ENCODE assay signal across 19 cellular contexts in the genomic region with DNA sequence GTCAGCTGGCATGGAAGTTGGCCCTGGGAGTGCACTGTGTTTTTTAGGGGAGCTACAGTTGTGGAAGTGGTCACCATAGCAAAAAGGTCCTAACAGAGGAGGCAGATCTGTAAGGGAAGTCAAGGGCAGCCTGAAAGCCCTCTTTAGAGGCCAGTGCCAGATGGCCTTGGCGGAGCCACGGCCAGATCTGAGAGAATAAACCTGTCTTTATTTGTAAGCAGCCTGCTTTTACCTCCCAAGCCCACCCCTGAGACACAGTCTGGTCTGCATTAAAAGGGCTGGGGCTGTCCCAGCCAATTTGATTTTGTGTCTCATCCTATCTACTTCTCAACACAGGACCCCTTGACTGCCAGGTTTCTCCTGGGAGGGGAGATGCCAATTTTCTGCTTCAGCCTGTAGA.
"Had no signal": no experiment of that assay in that cellular context is flagged by ENCODE, and none has a peak within 500 bp of the region (broad histone marks: within the 10 kb centered on the region; RNA-seq: fewer than 3 reads in every experiment).

No MANE protein-coding gene starts in this region.

- H3K4me1 Mint-ChIP-seq: activated CD8-positive, alpha-beta memory T cell treated with anti-CD3 and anti-CD28 coated beads, Interleukin-2, amount 10 ng/mL, durations not matched to agents 7 days and 5 days; stimulated activated naive B cell treated with anti-CD40 and anti-IgM and Interleukin-4, amounts not matched to agents 10 μg/mL and 1 μg/mL and 100 μg/mL, for 72 hours had no signal

- ATAC-seq: activated CD8-positive, alpha-beta memory T cell treated with anti-CD3 and anti-CD28 coated beads, Interleukin-2, amount 10 ng/mL, durations not matched to agents 7 days and 5 days; left lung; mucosa of descending colon; naive thymus-derived CD4-positive, alpha-beta T cell; stimulated activated naive B cell treated with anti-CD40 and anti-IgM and Interleukin-4, amounts not matched to agents 10 μg/mL and 1 μg/mL and 100 μg/mL, for 72 hours had no signal

- H3K4me1 ChIP-seq: esophagus muscularis mucosa, left lung, uterus had no signal

- DNase-seq: activated CD4-positive, alpha-beta memory T cell treated with anti-CD3 and anti-CD28 coated beads for 36 hours; activated CD4-positive, alpha-beta T cell treated with anti-CD3 and anti-CD28 coated beads for 1 hour; activated CD8-positive, alpha-beta memory T cell treated with anti-CD3 and anti-CD28 coated beads, Interleukin-2, amount 10 ng/mL, durations not matched to agents 7 days and 5 days; activated effector memory CD4-positive, alpha-beta T cell treated with anti-CD3 and anti-CD28 coated beads, Interleukin-2, amount 50 U/mL, for 16 hours; activated T-cell treated with anti-CD3 and anti-CD28 coated beads, Interleukin-2, amount 50 U/mL, for 1 hour; amniotic stem cell; left lung; mucosa of descending colon; naive thymus-derived CD4-positive, alpha-beta T cell; stimulated activated naive B cell treated with anti-CD40 and anti-IgM and Interleukin-4, amounts not matched to agents 10 μg/mL and 1 μg/mL and 100 μg/mL, for 72 hours; substantia nigra; T1000; uterus had no signal

- H3K4me3 ChIP-seq: esophagus muscularis mucosa, hepatocyte, left lung, mucosa of descending colon, tibial nerve, uterus had no signal

- H3K36me3 ChIP-seq: neutrophil, uterus had no signal

- H3K9me3 Mint-ChIP-seq: activated CD4-positive, alpha-beta memory T cell treated with anti-CD3 and anti-CD28 coated beads for 36 hours had no signal

- H3K9me3 ChIP-seq: esophagus muscularis mucosa, left lung, mucosa of descending colon, neutrophil, tibial nerve, uterus had no signal

- H3K27ac Mint-ChIP-seq: activated CD4-positive, alpha-beta memory T cell treated with anti-CD3 and anti-CD28 coated beads for 36 hours; activated CD8-positive, alpha-beta memory T cell treated with anti-CD3 and anti-CD28 coated beads, Interleukin-2, amount 10 ng/mL, durations not matched to agents 7 days and 5 days; stimulated activated naive B cell treated with anti-CD40 and anti-IgM and Interleukin-4, amounts not matched to agents 10 μg/mL and 1 μg/mL and 100 μg/mL, for 72 hours had no signal

- H3K27ac ChIP-seq: esophagus muscularis mucosa, hepatocyte, left lung, neutrophil, parathyroid adenoma, tibial nerve, uterus had no signal

- H3K4me3 Mint-ChIP-seq: activated CD4-positive, alpha-beta memory T cell treated with anti-CD3 and anti-CD28 coated beads for 36 hours; activated CD8-positive, alpha-beta memory T cell treated with anti-CD3 and anti-CD28 coated beads, Interleukin-2, amount 10 ng/mL, durations not matched to agents 7 days and 5 days; activated naive CD8-positive, alpha-beta T cell; naive thymus-derived CD4-positive, alpha-beta T cell; stimulated activated naive B cell treated with anti-CD40 and anti-IgM and Interleukin-4, amounts not matched to agents 10 μg/mL and 1 μg/mL and 100 μg/mL, for 72 hours had no signal

- H3K27me3 ChIP-seq: esophagus muscularis mucosa, hepatocyte, left lung, neutrophil, tibial nerve, uterus had no signal

- H3K27me3 Mint-ChIP-seq: activated CD4-positive, alpha-beta memory T cell treated with anti-CD3 and anti-CD28 coated beads for 36 hours; activated CD8-positive, alpha-beta memory T cell treated with anti-CD3 and anti-CD28 coated beads, Interleukin-2, amount 10 ng/mL, durations not matched to agents 7 days and 5 days; activated naive CD8-positive, alpha-beta T cell; naive thymus-derived CD4-positive, alpha-beta T cell; stimulated activated naive B cell treated with anti-CD40 and anti-IgM and Interleukin-4, amounts not matched to agents 10 μg/mL and 1 μg/mL and 100 μg/mL, for 72 hours had no signal
